Comparison of ENCODE assay signal across 12 cellular contexts in genomic region chr11:18196532-18196931, GRCh38. TPM values are rescaled to one million over a fixed set of nuclear protein-coding genes. Genes with fewer than 3 reads are reported as not detected.
"Had no signal": no experiment of that assay in that cellular context is flagged by ENCODE, and none has a peak within 500 bp of the region (broad histone marks: within the 10 kb centered on the region; RNA-seq: fewer than 3 reads in every experiment).

No MANE protein-coding gene starts in this region.

- H3K4me1 ChIP-seq: HAP-1 had no signal

- H3K36me3 ChIP-seq: HAP-1 had no signal

- H3K9me3 Mint-ChIP-seq: H9, HFFc6 had no signal

- H3K9ac ChIP-seq: GM23248 had no signal

- H3K4me3 ChIP-seq: GM23248, GM23338, HAP-1 had no signal

- H3K9me3 ChIP-seq: HAP-1 had no signal

- H3K27ac ChIP-seq: GM23248 had no signal

- H2AFZ ChIP-seq: GM23248, GM23338 had no signal

- FAIRE-seq: H1, H54 had no signal

- ATAC-seq: GM23338, HCT116 had no signal

- H3K4me3 Mint-ChIP-seq: GM23338, H9, HFFc6 had no signal

- H3K27ac Mint-ChIP-seq: GM23338, H9, HFFc6 had no signal

- DNase-seq: GM23248, GOT3, H7, H9, HCEC 1CT, HFFc6 had no signal

- H3K4me2 ChIP-seq: GM23338 had no signal

RNA-seq across cellular contexts. Expression of gene MRGPRX4, which starts 23.9 kb away (rescaled TPM):
- total RNA-seq: GM23248, GM23338, H1, H4, H7, H9, HFFc6 had no signal
- polyA plus RNA-seq: GM23248, GM23338, H1 had no signal

RNA-seq across cellular contexts. Expression of gene SAA4, which starts 40.1 kb away (rescaled TPM):
- total RNA-seq: GM23248, GM23338, H1, H4, H7, H9, HFFc6 had no signal
- polyA plus RNA-seq: GM23248, GM23338, H1 had no signal

RNA-seq across cellular contexts. Expression of gene SAA2, which starts 51.9 kb away (rescaled TPM):
- total RNA-seq: GM23248, GM23338, H1, H4, H7, H9, HFFc6 had no signal
- polyA plus RNA-seq: GM23248, GM23338, H1 had no signal
